Comparison of ENCODE assay signal across 8 cellular contexts in the genomic region with DNA sequence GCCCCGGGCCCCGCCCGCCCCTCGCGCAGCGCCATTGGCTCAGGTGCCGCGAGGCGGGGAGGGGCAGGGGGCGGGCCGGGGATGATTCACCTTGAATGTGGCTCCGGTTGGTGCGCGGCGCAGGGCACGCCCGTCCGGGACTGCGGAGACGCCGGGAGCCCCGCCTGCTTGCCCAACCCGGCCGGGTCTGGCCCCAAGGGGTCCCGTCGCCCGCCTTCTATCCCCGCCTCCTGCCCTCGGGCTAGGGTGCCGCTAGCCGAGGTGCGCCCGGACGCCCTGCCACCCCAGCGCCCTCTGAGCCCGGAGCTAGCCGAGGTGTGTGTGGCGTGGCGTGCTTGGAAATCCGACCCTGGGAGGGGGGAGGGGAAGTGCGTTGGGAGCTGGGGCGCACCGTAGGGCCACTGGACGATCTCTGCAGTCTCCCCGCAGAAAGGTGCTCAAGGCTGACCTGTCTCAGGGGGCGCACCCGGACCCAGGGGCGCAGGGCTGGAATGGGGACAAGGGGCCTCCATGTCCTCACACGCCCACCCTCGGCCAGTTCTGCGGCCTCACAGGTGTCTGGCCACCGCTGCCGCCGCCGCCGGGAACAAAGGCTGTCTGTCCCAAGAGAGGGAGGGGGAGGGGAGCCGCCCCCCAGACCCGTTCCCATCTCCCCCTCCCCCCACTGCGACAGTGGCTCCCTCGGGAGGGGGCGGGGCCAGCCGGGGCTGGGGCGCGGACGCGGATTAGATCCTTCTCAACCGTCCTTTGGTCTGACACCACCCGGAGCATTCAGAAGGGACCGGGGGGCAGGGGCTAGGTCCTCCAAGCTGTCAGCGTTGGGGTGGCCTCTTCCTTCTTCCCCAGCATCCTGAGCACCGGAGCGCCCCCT.
DNase-seq lines count a peak whose midpoint lies in the region; ATAC-seq lines count a peak whose summit lies in the region.

No MANE protein-coding gene starts in this region.

- H3K4me3 ChIP-seq in Karpas-422 (ENCODE audit: low read length) = peak overlapping the region; percentile 86

- peaks cover 13% of the 10 kb centered on the region; the same call in 1 of the 2 replicates for H4K20me1 ChIP-seq in Karpas-422 (ENCODE audit: insufficient read depth, low read depth, low read length)

- no peaks in the 10 kb centered on the region for H3K27me3 ChIP-seq in Karpas-422 (ENCODE audit: low read length)

- H2AFZ ChIP-seq in Karpas-422 (ENCODE audit: low read length) = peak overlapping the region; percentile 65

- peak overlapping the region; percentile 77 for H3K9ac ChIP-seq in Karpas-422 (ENCODE audit: low read length)

- H3K4me1 ChIP-seq in Karpas-422 (ENCODE audit: low read length) = peaks cover 28% of the 10 kb centered on the region

- no peak overlapping the region for H3K27ac Mint-ChIP-seq in immature natural killer cell

- H3K4me1 Mint-ChIP-seq in immature natural killer cell = peaks cover 38 to 39% of the 10 kb centered on the region in 2 donors

- peak overlapping the region; percentile 66 for H3K27ac ChIP-seq in Karpas-422 (ENCODE audit: low read length)

- peaks cover 18 to 41% (median 26%) of the 10 kb centered on the region in 3 donors for H3K27me3 Mint-ChIP-seq in immature natural killer cell (ENCODE audit: low read depth in 3 of 3)

- H3K9me2 ChIP-seq in Karpas-422 (replicated peaks; ENCODE audit: insufficient read depth, low read length) = no peaks in the 10 kb centered on the region

- no peaks in the 10 kb centered on the region for H3K9me3 Mint-ChIP-seq in immature natural killer cell

- DNase-seq in Karpas-422 = peak; percentile 96
- peak; percentile 80 for DNase-seq in SHP77 treated with DMSO at 0.1 percent for 48 hours (lab: John Stamatoyannopoulos, UW)
- peak; percentile 42 for DNase-seq in activated gamma-delta T cell treated with anti-CD3 and anti-CD28 coated beads, Interleukin-2, amount 50 U/mL, for 16 hours (ENCODE audit: low read depth)
- DNase-seq in immature natural killer cell = no peak
- peak; percentile 31 to 79 (median 62) for DNase-seq in stimulated activated CD4-positive, alpha-beta T cell treated with anti-CD3 and anti-CD28 coated beads, Interleukin-1b, Interleukin-23, amount 100 ng/mL, for 24 hours (ENCODE audit: low read depth in 4 of 4, low spot score in 1 of 4)
- DNase-seq in dedifferentiated amniotic fluid mesenchymal stem cell (ENCODE audit: extremely low spot score) = no peak

- H3K36me3 ChIP-seq in Karpas-422 (ENCODE audit: insufficient read depth, low read length) = no peaks in the 10 kb centered on the region

- peak overlapping the region; percentile 90 for H3K4me2 ChIP-seq in Karpas-422 (ENCODE audit: low read depth, low read length, poor library complexity, severe bottlenecking)

- no peaks in the 10 kb centered on the region for H3K36me3 Mint-ChIP-seq in immature natural killer cell

- peaks cover 20% of the 10 kb centered on the region for H3K79me2 ChIP-seq in Karpas-422 (ENCODE audit: low read length)

- peak overlapping the region; percentile 64 to 82 (median 73) for H3K4me3 Mint-ChIP-seq in immature natural killer cell

- no peaks in the 10 kb centered on the region for H3K9me3 ChIP-seq in Karpas-422 (ENCODE audit: low read length)

- peak; percentile 36 for ATAC-seq in GM18907 (IDR thresholded peaks at IDR 0.05; ENCODE audit: unreplicated experiment)
- no peak for ATAC-seq in HG02840 (IDR thresholded peaks at IDR 0.05; ENCODE audit: low FRiP score, unreplicated experiment)

Comparison
In these comparisons a context has a peak if more than half of its experiments do, and no peak if none do; other contexts are left out.
1. DNase-seq: peak in Karpas-422 (single experiment), SHP77 treated with DMSO at 0.1 percent for 48 hours (single experiment), activated gamma-delta T cell treated with anti-CD3 and anti-CD28 coated beads, Interleukin-2, amount 50 U/mL, for 16 hours (single experiment) and stimulated activated CD4-positive, alpha-beta T cell treated with anti-CD3 and anti-CD28 coated beads, Interleukin-1b, Interleukin-23, amount 100 ng/mL, for 24 hours (4 of 4); none in immature natural killer cell (0 of 3) and dedifferentiated amniotic fluid mesenchymal stem cell (single experiment).